ENCODE assay signal across 12 cellular contexts in the genomic region with DNA sequence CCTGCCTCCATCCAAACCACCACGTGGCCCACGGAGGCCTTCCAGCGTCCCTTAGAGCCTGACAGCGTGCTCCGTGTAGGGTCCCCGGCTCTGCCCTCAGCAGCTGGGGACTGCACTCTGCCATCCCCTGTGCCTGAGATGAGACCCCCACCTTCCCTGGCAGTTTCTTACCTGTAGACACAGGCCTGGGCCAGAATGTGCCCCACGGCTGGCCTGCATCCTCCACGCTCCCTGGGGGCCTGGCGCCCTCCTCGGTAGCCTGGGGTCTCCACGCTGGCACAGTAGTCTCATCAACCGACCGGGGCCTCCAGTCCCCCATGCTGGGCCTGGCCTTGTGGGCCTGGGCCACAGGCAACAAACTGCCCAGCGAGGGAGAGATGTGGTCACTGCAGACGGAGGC. TPM values are rescaled to one million over a fixed set of nuclear protein-coding genes. Genes with fewer than 3 reads are reported as not detected.
"Had no signal": no experiment of that assay in that cellular context is flagged by ENCODE, and none has a peak within 500 bp of the region (broad histone marks: within the 10 kb centered on the region; RNA-seq: fewer than 3 reads in every experiment).

No MANE protein-coding gene starts in this region.

- DNase-seq: GM23248, GOT3, H7, HFFc6, KBM-7 had no signal

- H3K9ac ChIP-seq: GM23248 had no signal

- ATAC-seq: HCT116, HepG2 had no signal

- H3K4me1 ChIP-seq: HAP-1 had no signal

- H3K36me3 Mint-ChIP-seq: IgD-negative memory B cell had no signal

- H3K27ac Mint-ChIP-seq: HFFc6, IgD-negative memory B cell had no signal

- H3K36me3 ChIP-seq: HAP-1 had no signal

- H3K9me3 ChIP-seq: HAP-1 had no signal

- H3K27ac ChIP-seq: GM23248, HL-60 had no signal

- H3K4me1 Mint-ChIP-seq: IgD-negative memory B cell had no signal

- H2AFZ ChIP-seq: GM23248 had no signal

- H3K4me3 ChIP-seq: GM23248, HAP-1 had no signal

- H3K4me3 Mint-ChIP-seq: HFFc6, IgD-negative memory B cell had no signal

RNA-seq across cellular contexts. Expression of a gene that starts 9.6 kb away (rescaled TPM):
- total RNA-seq: GM23248, H4, HepG2, HFFc6, HT1080 had no signal
